In the genomic region with DNA sequence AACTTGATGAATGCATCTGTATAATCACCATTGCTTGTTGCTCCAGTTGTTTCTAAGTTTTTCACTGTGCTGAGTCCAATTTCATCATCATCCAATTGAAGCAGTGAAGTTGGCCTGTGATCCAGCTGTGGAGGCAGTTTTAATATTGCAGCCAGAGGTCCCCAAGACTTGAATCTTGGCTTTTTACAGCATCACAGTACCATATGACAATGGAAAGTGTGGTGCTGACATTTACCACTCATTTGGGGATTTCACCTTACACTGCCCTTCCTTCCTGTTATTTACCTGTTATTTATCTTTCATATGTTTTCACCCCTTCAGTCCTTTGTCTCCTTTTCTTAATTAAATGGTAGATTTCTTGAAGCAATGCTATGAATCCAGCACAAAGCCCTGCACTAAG, we compare ENCODE assay signal across 2 cellular contexts.
TF ChIP-seq lines count a peak whose summit lies in the region.

No MANE protein-coding gene starts in this region.

TF ChIP-seq in WTC11, 78 proteins besides CTCF, POLR2A, EP300 and RAD21 (continued from another document):
- TF ChIP-seq, protein P1, sequence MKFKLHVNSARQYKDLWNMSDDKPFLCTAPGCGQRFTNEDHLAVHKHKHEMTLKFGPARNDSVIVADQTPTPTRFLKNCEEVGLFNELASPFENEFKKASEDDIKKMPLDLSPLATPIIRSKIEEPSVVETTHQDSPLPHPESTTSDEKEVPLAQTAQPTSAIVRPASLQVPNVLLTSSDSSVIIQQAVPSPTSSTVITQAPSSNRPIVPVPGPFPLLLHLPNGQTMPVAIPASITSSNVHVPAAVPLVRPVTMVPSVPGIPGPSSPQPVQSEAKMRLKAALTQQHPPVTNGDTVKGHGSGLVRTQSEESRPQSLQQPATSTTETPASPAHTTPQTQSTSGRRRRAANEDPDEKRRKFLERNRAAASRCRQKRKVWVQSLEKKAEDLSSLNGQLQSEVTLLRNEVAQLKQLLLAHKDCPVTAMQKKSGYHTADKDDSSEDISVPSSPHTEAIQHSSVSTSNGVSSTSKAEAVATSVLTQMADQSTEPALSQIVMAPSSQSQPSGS (CRISPR knock-in tag; IDR thresholded peaks at IDR 0.05; ENCODE audit: borderline replicate concordance, low read depth): no peak
- TF ChIP-seq, protein P2, sequence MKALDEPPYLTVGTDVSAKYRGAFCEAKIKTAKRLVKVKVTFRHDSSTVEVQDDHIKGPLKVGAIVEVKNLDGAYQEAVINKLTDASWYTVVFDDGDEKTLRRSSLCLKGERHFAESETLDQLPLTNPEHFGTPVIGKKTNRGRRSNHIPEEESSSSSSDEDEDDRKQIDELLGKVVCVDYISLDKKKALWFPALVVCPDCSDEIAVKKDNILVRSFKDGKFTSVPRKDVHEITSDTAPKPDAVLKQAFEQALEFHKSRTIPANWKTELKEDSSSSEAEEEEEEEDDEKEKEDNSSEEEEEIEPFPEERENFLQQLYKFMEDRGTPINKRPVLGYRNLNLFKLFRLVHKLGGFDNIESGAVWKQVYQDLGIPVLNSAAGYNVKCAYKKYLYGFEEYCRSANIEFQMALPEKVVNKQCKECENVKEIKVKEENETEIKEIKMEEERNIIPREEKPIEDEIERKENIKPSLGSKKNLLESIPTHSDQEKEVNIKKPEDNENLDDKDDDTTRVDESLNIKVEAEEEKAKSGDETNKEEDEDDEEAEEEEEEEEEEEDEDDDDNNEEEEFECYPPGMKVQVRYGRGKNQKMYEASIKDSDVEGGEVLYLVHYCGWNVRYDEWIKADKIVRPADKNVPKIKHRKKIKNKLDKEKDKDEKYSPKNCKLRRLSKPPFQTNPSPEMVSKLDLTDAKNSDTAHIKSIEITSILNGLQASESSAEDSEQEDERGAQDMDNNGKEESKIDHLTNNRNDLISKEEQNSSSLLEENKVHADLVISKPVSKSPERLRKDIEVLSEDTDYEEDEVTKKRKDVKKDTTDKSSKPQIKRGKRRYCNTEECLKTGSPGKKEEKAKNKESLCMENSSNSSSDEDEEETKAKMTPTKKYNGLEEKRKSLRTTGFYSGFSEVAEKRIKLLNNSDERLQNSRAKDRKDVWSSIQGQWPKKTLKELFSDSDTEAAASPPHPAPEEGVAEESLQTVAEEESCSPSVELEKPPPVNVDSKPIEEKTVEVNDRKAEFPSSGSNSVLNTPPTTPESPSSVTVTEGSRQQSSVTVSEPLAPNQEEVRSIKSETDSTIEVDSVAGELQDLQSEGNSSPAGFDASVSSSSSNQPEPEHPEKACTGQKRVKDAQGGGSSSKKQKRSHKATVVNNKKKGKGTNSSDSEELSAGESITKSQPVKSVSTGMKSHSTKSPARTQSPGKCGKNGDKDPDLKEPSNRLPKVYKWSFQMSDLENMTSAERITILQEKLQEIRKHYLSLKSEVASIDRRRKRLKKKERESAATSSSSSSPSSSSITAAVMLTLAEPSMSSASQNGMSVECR (CRISPR knock-in tag; IDR thresholded peaks at IDR 0.05; ENCODE audit: borderline replicate concordance): no peak
- TF ChIP-seq, protein P3, sequence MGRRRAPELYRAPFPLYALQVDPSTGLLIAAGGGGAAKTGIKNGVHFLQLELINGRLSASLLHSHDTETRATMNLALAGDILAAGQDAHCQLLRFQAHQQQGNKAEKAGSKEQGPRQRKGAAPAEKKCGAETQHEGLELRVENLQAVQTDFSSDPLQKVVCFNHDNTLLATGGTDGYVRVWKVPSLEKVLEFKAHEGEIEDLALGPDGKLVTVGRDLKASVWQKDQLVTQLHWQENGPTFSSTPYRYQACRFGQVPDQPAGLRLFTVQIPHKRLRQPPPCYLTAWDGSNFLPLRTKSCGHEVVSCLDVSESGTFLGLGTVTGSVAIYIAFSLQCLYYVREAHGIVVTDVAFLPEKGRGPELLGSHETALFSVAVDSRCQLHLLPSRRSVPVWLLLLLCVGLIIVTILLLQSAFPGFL (CRISPR knock-in tag; IDR thresholded peaks at IDR 0.05; ENCODE audit: borderline replicate concordance): no peak
- TF ChIP-seq NR3C1 (CRISPR knock-in tag; conservative IDR thresholded peaks at IDR 0.05; ENCODE audit: low read depth) (no peak), ATF1 (CRISPR knock-in tag; IDR thresholded peaks at IDR 0.05) (no peak), ZNF416 (CRISPR knock-in tag; IDR thresholded peaks at IDR 0.05) (no peak), ETV6 (CRISPR knock-in tag; IDR thresholded peaks at IDR 0.05) (no peak), NFYB (CRISPR knock-in tag; conservative IDR thresholded peaks at IDR 0.05; ENCODE audit: low read depth) (no peak)
- TF ChIP-seq, protein P4, sequence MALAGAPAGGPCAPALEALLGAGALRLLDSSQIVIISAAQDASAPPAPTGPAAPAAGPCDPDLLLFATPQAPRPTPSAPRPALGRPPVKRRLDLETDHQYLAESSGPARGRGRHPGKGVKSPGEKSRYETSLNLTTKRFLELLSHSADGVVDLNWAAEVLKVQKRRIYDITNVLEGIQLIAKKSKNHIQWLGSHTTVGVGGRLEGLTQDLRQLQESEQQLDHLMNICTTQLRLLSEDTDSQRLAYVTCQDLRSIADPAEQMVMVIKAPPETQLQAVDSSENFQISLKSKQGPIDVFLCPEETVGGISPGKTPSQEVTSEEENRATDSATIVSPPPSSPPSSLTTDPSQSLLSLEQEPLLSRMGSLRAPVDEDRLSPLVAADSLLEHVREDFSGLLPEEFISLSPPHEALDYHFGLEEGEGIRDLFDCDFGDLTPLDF (CRISPR knock-in tag; IDR thresholded peaks at IDR 0.05): no peak
- TF ChIP-seq, protein P5, sequence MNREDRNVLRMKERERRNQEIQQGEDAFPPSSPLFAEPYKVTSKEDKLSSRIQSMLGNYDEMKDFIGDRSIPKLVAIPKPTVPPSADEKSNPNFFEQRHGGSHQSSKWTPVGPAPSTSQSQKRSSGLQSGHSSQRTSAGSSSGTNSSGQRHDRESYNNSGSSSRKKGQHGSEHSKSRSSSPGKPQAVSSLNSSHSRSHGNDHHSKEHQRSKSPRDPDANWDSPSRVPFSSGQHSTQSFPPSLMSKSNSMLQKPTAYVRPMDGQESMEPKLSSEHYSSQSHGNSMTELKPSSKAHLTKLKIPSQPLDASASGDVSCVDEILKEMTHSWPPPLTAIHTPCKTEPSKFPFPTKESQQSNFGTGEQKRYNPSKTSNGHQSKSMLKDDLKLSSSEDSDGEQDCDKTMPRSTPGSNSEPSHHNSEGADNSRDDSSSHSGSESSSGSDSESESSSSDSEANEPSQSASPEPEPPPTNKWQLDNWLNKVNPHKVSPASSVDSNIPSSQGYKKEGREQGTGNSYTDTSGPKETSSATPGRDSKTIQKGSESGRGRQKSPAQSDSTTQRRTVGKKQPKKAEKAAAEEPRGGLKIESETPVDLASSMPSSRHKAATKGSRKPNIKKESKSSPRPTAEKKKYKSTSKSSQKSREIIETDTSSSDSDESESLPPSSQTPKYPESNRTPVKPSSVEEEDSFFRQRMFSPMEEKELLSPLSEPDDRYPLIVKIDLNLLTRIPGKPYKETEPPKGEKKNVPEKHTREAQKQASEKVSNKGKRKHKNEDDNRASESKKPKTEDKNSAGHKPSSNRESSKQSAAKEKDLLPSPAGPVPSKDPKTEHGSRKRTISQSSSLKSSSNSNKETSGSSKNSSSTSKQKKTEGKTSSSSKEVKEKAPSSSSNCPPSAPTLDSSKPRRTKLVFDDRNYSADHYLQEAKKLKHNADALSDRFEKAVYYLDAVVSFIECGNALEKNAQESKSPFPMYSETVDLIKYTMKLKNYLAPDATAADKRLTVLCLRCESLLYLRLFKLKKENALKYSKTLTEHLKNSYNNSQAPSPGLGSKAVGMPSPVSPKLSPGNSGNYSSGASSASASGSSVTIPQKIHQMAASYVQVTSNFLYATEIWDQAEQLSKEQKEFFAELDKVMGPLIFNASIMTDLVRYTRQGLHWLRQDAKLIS (CRISPR knock-in tag; IDR thresholded peaks at IDR 0.05; ENCODE audit: borderline replicate concordance): no peak

TF ChIP-seq in HepG2, 621 proteins besides CTCF, POLR2A, EP300 and RAD21 (continued from another document):
- TF ChIP-seq, protein P6, sequence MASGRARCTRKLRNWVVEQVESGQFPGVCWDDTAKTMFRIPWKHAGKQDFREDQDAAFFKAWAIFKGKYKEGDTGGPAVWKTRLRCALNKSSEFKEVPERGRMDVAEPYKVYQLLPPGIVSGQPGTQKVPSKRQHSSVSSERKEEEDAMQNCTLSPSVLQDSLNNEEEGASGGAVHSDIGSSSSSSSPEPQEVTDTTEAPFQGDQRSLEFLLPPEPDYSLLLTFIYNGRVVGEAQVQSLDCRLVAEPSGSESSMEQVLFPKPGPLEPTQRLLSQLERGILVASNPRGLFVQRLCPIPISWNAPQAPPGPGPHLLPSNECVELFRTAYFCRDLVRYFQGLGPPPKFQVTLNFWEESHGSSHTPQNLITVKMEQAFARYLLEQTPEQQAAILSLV (CRISPR knock-in tag; IDR thresholded peaks at IDR 0.05; ENCODE audit: borderline replicate concordance): no peak
- TF ChIP-seq, protein P7, sequence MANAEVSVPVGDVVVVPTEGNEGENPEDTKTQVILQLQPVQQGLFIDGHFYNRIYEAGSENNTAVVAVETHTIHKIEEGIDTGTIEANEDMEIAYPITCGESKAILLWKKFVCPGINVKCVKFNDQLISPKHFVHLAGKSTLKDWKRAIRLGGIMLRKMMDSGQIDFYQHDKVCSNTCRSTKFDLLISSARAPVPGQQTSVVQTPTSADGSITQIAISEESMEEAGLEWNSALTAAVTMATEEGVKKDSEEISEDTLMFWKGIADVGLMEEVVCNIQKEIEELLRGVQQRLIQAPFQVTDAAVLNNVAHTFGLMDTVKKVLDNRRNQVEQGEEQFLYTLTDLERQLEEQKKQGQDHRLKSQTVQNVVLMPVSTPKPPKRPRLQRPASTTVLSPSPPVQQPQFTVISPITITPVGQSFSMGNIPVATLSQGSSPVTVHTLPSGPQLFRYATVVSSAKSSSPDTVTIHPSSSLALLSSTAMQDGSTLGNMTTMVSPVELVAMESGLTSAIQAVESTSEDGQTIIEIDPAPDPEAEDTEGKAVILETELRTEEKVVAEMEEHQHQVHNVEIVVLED (CRISPR knock-in tag; IDR thresholded peaks at IDR 0.05; ENCODE audit: borderline replicate concordance): no peak
- TF ChIP-seq ZNF143 (CRISPR knock-in tag; IDR thresholded peaks at IDR 0.05): no peak
- no peak for TF ChIP-seq ZNF652 (CRISPR knock-in tag; IDR thresholded peaks at IDR 0.05; ENCODE audit: borderline replicate concordance, low read depth)
- TF ChIP-seq ADNP (CRISPR knock-in tag; IDR thresholded peaks at IDR 0.05): no peak
- TF ChIP-seq ZFAT (CRISPR knock-in tag; conservative IDR thresholded peaks at IDR 0.05): no peak
- TF ChIP-seq ZNF136 (CRISPR knock-in tag; IDR thresholded peaks at IDR 0.05; ENCODE audit: low read depth): no peak
- TF ChIP-seq ZNF605 (CRISPR knock-in tag; IDR thresholded peaks at IDR 0.05): no peak
- TF ChIP-seq PPARG (CRISPR knock-in tag; conservative IDR thresholded peaks at IDR 0.05): no peak
- TF ChIP-seq MEF2D (CRISPR knock-in tag; IDR thresholded peaks at IDR 0.05): no peak
- TF ChIP-seq RXRB (CRISPR knock-in tag; IDR thresholded peaks at IDR 0.05; ENCODE audit: borderline replicate concordance): no peak
- TF ChIP-seq, protein P5 (CRISPR knock-in tag; IDR thresholded peaks at IDR 0.05): no peak
